1 cellular context compared by ENCODE assay signal in genomic region chr11:47715082-47715669, GRCh38.
TF ChIP-seq lines count a peak whose summit lies in the region.

Gene AGBL2 (minus strand): TSS chr11:47715369. CDS start chr11:47714650, 719 bp downstream.

TF ChIP-seq in H1, 55 proteins besides CTCF, POLR2A, EP300 and RAD21 (continued from another document):
- TF ChIP-seq TBP (IDR thresholded peaks at IDR 0.05; ENCODE audit: low read depth, low read length) (peak; percentile 54), E2F6 (IDR thresholded peaks at IDR 0.05) (peak; percentile 49; the same call in 1 of the 2 replicates), EGR1 (IDR thresholded peaks at IDR 0.05; ENCODE audit: borderline replicate concordance, low read depth, low read length) (no peak), BRCA1 (IDR thresholded peaks at IDR 0.05; ENCODE audit: low read depth, low read length) (no peak), SIN3A (conservative IDR thresholded peaks at IDR 0.05 in 1 of 2, IDR thresholded peaks at IDR 0.05 in 1 of 2; ENCODE audit: low read depth in 1 of 2, low read length in 2 of 2) (peak in 1 of 2 experiments; percentile 52; a peak in 1 of 4 replicates), GTF2F1 (IDR thresholded peaks at IDR 0.05; ENCODE audit: borderline replicate concordance, low read depth, low read length) (no peak), RFX5 (IDR thresholded peaks at IDR 0.05; ENCODE audit: borderline replicate concordance, low read depth, low read length) (no peak), KDM4A (IDR thresholded peaks at IDR 0.05; ENCODE audit: low read depth, low read length, severe bottlenecking) (peak; percentile 61), TAF7 (optimal IDR thresholded peaks at IDR 0.05; ENCODE audit: borderline replicate concordance, low read depth, low read length) (no peak), SP1 (IDR thresholded peaks at IDR 0.05; ENCODE audit: low read depth, low read length) (no peak), EZH2 (IDR thresholded peaks at IDR 0.05; ENCODE audit: low read depth, low read length, severe bottlenecking) (no peak), KDM1A (IDR thresholded peaks at IDR 0.05; ENCODE audit: borderline replicate concordance, low read length) (no peak), NANOG (IDR thresholded peaks at IDR 0.05; ENCODE audit: insufficient read depth, low read depth, low read length, poor library complexity, severe bottlenecking) (no peak)
- TF ChIP-seq, protein P1, sequence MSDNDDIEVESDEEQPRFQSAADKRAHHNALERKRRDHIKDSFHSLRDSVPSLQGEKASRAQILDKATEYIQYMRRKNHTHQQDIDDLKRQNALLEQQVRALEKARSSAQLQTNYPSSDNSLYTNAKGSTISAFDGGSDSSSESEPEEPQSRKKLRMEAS (IDR thresholded peaks at IDR 0.05), result peak; percentile 38; the same call in 1 of the 2 replicates
